Comparison of ENCODE assay signal across 8 cellular contexts in the genomic region with DNA sequence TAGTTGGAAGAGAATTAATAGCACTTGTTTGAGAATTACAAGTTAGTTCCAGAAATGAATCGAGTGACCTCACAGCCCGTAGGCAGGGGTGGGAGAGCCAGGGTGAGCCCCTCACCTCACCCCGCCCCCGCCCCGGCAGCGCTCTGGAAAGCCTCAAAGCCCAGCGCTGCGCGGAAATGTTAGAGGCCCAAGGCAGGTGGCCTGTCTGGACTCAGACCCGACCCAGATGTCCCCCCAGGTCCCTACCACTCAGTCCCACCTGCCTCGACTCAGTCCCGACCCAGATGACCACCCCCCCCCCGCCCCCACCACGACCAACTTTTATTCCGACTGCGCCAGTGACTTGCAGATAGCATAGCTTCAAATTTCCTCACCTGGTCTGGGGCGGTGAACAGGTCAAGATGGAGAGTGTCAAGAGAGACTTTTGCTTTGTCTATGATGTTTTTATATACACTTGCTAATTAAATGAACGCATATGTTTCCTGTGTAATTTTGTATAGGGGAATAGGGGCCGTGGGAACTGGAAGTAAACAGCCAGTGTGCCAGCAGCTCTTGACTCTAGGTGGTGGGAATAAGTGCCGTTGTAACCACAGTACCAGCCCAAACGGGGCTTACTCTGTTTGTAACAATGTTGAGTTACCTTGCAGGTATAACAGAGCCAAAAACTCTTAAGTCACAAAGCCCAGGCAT. TPM values are rescaled to one million over a fixed set of nuclear protein-coding genes. Genes with fewer than 3 reads are reported as not detected.
A peak's percentile ranks its signal among the peaks of the same experiment; 100 is the strongest.
DNase-seq lines count a peak whose midpoint lies in the region; ATAC-seq and TF ChIP-seq lines count a peak whose summit lies in the region.

No MANE protein-coding gene starts in this region.

- H3K4me2 ChIP-seq in GM23248 (ENCODE audit: unreplicated experiment), result peak overlapping the region; percentile 91
- peak overlapping the region; percentile 92 for H3K4me2 ChIP-seq in hepatocyte

- no peaks in the 10 kb centered on the region for H3K9me3 Mint-ChIP-seq in activated T-helper 17 cell treated with anti-CD3 and anti-CD28 coated beads, Interleukin-2, amount 50 U/mL, for 72 hours

- H3K4me1 ChIP-seq in GM23248 (ENCODE audit: insufficient read depth) (peaks cover 7% of the 10 kb centered on the region), hepatocyte (ENCODE audit: insufficient read depth) (peaks cover 27% of the 10 kb centered on the region)

- H3K79me2 ChIP-seq in GM23248 (ENCODE audit: insufficient read depth) (peaks cover 35% of the 10 kb centered on the region), hepatocyte (peaks cover 30% of the 10 kb centered on the region)

- peak overlapping the region; percentile 94 for H3K27ac ChIP-seq in GM23248
- peak overlapping the region; percentile 97 for H3K27ac ChIP-seq in hepatocyte

- H3K4me1 Mint-ChIP-seq in activated T-helper 17 cell treated with anti-CD3 and anti-CD28 coated beads, Interleukin-2, amount 50 U/mL, for 72 hours, result peaks cover 14% of the 10 kb centered on the region

- intact Hi-C loops in head of caudate nucleus (cut with DNase I), result loop anchor here (10.0 kb wide), 1 partner anchor 72 kb away; no protein-coding TSS in a partner anchor

- ATAC-seq in activated T-helper 17 cell treated with anti-CD3 and anti-CD28 coated beads, Interleukin-2, amount 50 U/mL, for 72 hours (replicated peaks), result no peak
- ATAC-seq in HG02610 (IDR thresholded peaks at IDR 0.05; ENCODE audit: unreplicated experiment), result no peak

- H3K4me3 Mint-ChIP-seq in activated T-helper 17 cell treated with anti-CD3 and anti-CD28 coated beads, Interleukin-2, amount 50 U/mL, for 72 hours, result peak overlapping the region; percentile 75

- H4K20me1 ChIP-seq in GM23248 (ENCODE audit: insufficient read depth), result 0 out of 2 replicates have a peak, but pooled peaks cover 4% of the 10 kb centered on the region
- H4K20me1 ChIP-seq in hepatocyte (ENCODE audit: insufficient read depth, poor library complexity, severe bottlenecking), result peaks cover 11% of the 10 kb centered on the region

- H3F3A ChIP-seq in GM23248 (ENCODE audit: insufficient read depth), result peaks cover 36% of the 10 kb centered on the region

- H3K27ac Mint-ChIP-seq in activated T-helper 17 cell treated with anti-CD3 and anti-CD28 coated beads, Interleukin-2, amount 50 U/mL, for 72 hours, result no peak overlapping the region

- H3K9me3 ChIP-seq in GM23248 (ENCODE audit: low read depth), result no peaks in the 10 kb centered on the region
- H3K9me3 ChIP-seq in hepatocyte (ENCODE audit: low read depth), result no peaks in the 10 kb centered on the region

- peaks cover 4% of the 10 kb centered on the region for H3K36me3 Mint-ChIP-seq in activated T-helper 17 cell treated with anti-CD3 and anti-CD28 coated beads, Interleukin-2, amount 50 U/mL, for 72 hours (ENCODE audit: low read depth)

- WGBS in GM23248 (ENCODE audit: low coverage in 1 of 2, low lambda C conversion rate in 2 of 2, missing lambda C conversion rate in 2 of 2), 2 experiments, result 42 to 46% methylated on average over 19 to 21 of the region's 21 CpGs
- 34% methylated on average over 14 of the region's 21 CpGs for WGBS in hepatocyte (ENCODE audit: low lambda C conversion rate, missing lambda C conversion rate)

- H3K27me3 Mint-ChIP-seq in activated T-helper 17 cell treated with anti-CD3 and anti-CD28 coated beads, Interleukin-2, amount 50 U/mL, for 72 hours, result peaks cover 4% of the 10 kb centered on the region

- no peak for TF ChIP-seq CTCF in hepatocyte (IDR thresholded peaks at IDR 0.05; ENCODE audit: poor library complexity)

- DNase-seq in GM23248 (no peak), hepatocyte (ENCODE audit: low spot score) (no peak), skeletal muscle cell (ENCODE audit: low read depth) (no peak), NCI-H2107 (lab: John Stamatoyannopoulos, UW) (no peak), head of caudate nucleus (no peak), HUDEP-2 (lab: John Stamatoyannopoulos, UW; ENCODE audit: unreplicated experiment in 76 of 76) (no peak)

- H3K36me3 ChIP-seq in GM23248 (ENCODE audit: low read depth), result no peaks in the 10 kb centered on the region
- H3K36me3 ChIP-seq in hepatocyte (replicated peaks; ENCODE audit: insufficient read depth, low read depth), result no peaks in the 10 kb centered on the region

- in situ Hi-C loops in GM23248 (cut with MboI), result no loop called here

- H3K4me3 ChIP-seq in GM23248 (peak overlapping the region; percentile 86), hepatocyte (peak overlapping the region; percentile 95), skeletal muscle cell (ENCODE audit: low read depth, low read length) (peak overlapping the region; percentile 86)

- H3K27me3 ChIP-seq in GM23248 (replicated peaks; ENCODE audit: insufficient read depth) (no peaks in the 10 kb centered on the region), hepatocyte (no peaks in the 10 kb centered on the region)

- no peaks in the 10 kb centered on the region for H3K9me2 ChIP-seq in GM23248 (ENCODE audit: insufficient read depth)
- no peaks in the 10 kb centered on the region for H3K9me2 ChIP-seq in hepatocyte (replicated peaks; ENCODE audit: insufficient read depth)

- peak overlapping the region; percentile 99 for H3K9ac ChIP-seq in GM23248

- H2AFZ ChIP-seq in GM23248, result peak overlapping the region; percentile 83
- H2AFZ ChIP-seq in hepatocyte, result peak overlapping the region; percentile 69

RNA-seq across cellular contexts. Expression of a gene that starts 1.2 kb away (rescaled TPM):
- total RNA-seq in GM23248 (2014; rRNA removed; shearing (Covaris generic)), result 167 and 192 TPM in 2 replicates
- polyA plus RNA-seq in GM23248 (2016; fragmentation: Nextera tagmentation; extraction: Ambion mirVana), result 122 and 135 TPM in 2 replicates
- total RNA-seq in activated T-helper 17 cell treated with anti-CD3 and anti-CD28 coated beads, Interleukin-2, amount 50 U/mL, for 72 hours, result 1 to 10 TPM; 5.5 to 8.3 TPM
- 83.8 and 86.6 TPM in 2 replicates for total RNA-seq in hepatocyte
- 89.2 and 90.8 TPM in 2 replicates for polyA plus RNA-seq in hepatocyte
